Comparison of ENCODE assay signal across 27 cellular contexts in the genomic region with DNA sequence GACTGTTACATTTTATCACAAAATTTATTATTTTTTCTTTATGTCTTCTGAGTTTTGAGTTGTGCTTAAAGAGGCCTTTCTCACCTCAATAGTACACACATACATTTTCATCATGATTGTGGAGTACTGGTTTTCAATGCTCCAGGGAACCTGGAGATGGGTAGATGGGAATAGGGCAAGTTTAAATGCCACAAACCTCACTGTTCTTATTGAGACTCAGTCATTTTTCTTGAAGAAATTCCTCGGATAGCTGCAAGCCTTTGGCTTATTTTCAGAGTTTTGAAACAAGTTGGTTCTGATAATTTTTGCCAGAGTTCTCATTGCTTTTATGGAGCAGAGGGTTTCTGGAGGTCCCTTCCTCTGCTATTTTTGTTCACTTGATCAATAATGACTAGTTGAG.
"Had no signal": no experiment of that assay in that cellular context is flagged by ENCODE, and none has a peak within 500 bp of the region (broad histone marks: within the 10 kb centered on the region; RNA-seq: fewer than 3 reads in every experiment).

No MANE protein-coding gene starts in this region.

- FAIRE-seq: urothelium cell line had no signal

- H3K27me3 ChIP-seq: stomach, suprapubic skin, testis, thyroid gland, tibial artery, tibial nerve, transverse colon, upper lobe of left lung, upper lobe of right lung, uterus, vagina had no signal

- H3K36me3 ChIP-seq: suprapubic skin, thoracic aorta, thyroid gland, transverse colon, upper lobe of left lung, upper lobe of right lung, uterus, vagina had no signal

- H3K27ac ChIP-seq: stomach, suprapubic skin, testis, thoracic aorta, thyroid gland, tibial artery, tibial nerve, transverse colon, upper lobe of left lung, upper lobe of right lung, uterus, vagina had no signal

- H3K4me1 ChIP-seq: stomach, suprapubic skin, testis, thyroid gland, tibial artery, tibial nerve, transverse colon, upper lobe of left lung, upper lobe of right lung, uterus, vagina had no signal

- ATAC-seq: stimulated activated effector memory CD8-positive, alpha-beta T cell treated with anti-CD3 and anti-CD28 coated beads, Interleukin-12 subunit alpha, Interleukin-12 subunit beta, amount 100 ng/mL, for 72 hours; stimulated activated memory B cell treated with anti-CD40 and anti-IgM and Interleukin-4, amounts not matched to agents 10 μg/mL and 1 μg/mL and 100 μg/mL, for 72 hours; stimulated activated naive B cell treated with anti-CD40 and anti-IgM and Interleukin-4, amounts not matched to agents 10 μg/mL and 1 μg/mL and 100 μg/mL, for 72 hours; stimulated activated naive CD8-positive, alpha-beta T cell treated with anti-CD3 and anti-CD28 coated beads, Interleukin-15, amount 100 ng/mL, for 72 hours; stimulated activated naive CD8-positive, alpha-beta T cell treated with anti-CD3 and anti-CD28 coated beads, Interleukin-15, Interleukin-2, amounts not matched to agents 100 U/mL and 50 U/mL, for 24 hours; upper lobe of right lung had no signal

- H3K4me3 ChIP-seq: stomach, suprapubic skin, testis, thoracic aorta, thyroid gland, tibial artery, tibial nerve, transverse colon, upper lobe of left lung, upper lobe of right lung, uterus, vagina had no signal

- DNase-seq: stimulated activated CD4-positive, alpha-beta T cell treated with anti-CD3 and anti-CD28 coated beads, Interleukin-2, amount 100 ng/mL, for 48 hours; stimulated activated CD4-positive, alpha-beta T cell treated with anti-CD3 and anti-CD28 coated beads, Interleukin-4, amount 100 ng/mL, for 1 hour; stimulated activated CD4-positive, alpha-beta T cell treated with anti-CD3 and anti-CD28 coated beads, Interleukin-4, amount 100 ng/mL, for 24 hours; stimulated activated CD4-positive, alpha-beta T cell treated with anti-CD3 and anti-CD28 coated beads, Interleukin-4, amount 100 ng/mL, for 4 hours; stimulated activated CD8-positive, alpha-beta memory T cell treated with anti-CD3 and anti-CD28 coated beads, Interleukin-4, amount 100 ng/mL, for 48 hours; stimulated activated naive B cell treated with anti-CD40 and anti-IgM and Interleukin-4, amounts not matched to agents 10 μg/mL and 1 μg/mL and 100 μg/mL, for 72 hours; stimulated activated naive CD4-positive, alpha-beta T cell; stimulated activated naive CD4-positive, alpha-beta T cell treated with Interleukin-2 at 50 U/mL for 16 hours; stimulated activated naive CD8-positive, alpha-beta T cell treated with anti-CD3 and anti-CD28 coated beads, Interleukin-15, amount 100 ng/mL, for 72 hours; stimulated activated naive CD8-positive, alpha-beta T cell treated with anti-CD3 and anti-CD28 coated beads, Interleukin-15, Interleukin-2, amounts not matched to agents 100 U/mL and 50 U/mL, for 24 hours; stomach; substantia nigra; testis; thyroid gland; tibial artery; transverse colon; trophoblast cell; upper lobe of left lung; upper lobe of right lung; uterus had no signal

- H3K9me3 ChIP-seq: stomach, suprapubic skin, testis, thoracic aorta, thyroid gland, tibial artery, tibial nerve, transverse colon, upper lobe of left lung, upper lobe of right lung, uterus, vagina had no signal
